Comparison of ENCODE assay signal across 9 cellular contexts in genomic region chr13:75762967-75763366, GRCh38.
DNase-seq lines count a peak whose midpoint lies in the region; ATAC-seq, FAIRE-seq and TF ChIP-seq lines count a peak whose summit lies in the region.
"Had no signal": no experiment of that assay in that cellular context is flagged by ENCODE, and none has a peak within 500 bp of the region (broad histone marks: within the 10 kb centered on the region; RNA-seq: fewer than 3 reads in every experiment).

No MANE protein-coding gene starts in this region.

- peak; percentile 63 for FAIRE-seq in GM12891 (lab: Jason Lieb, UNC)
- no peak for FAIRE-seq in bronchial epithelial cell (lab: Jason Lieb, UNC)

- ATAC-seq in HG02885 (IDR thresholded peaks at IDR 0.05; ENCODE audit: poor library complexity, unreplicated experiment) (peak; percentile 18), HG02642 (IDR thresholded peaks at IDR 0.05; ENCODE audit: poor library complexity, unreplicated experiment) (no peak)

- DNase-seq in GM12891 (ENCODE audit: insufficient read length, low spot score): no peak
- no peak for DNase-seq in bronchial epithelial cell (ENCODE audit: low read depth)
- no peak for DNase-seq in stimulated activated naive CD4-positive, alpha-beta T cell (lab: John Stamatoyannopoulos, UW)
- DNase-seq in T-helper 9 cell: no peak
- DNase-seq in NCI-H1105 (lab: John Stamatoyannopoulos, UW): no peak
- DNase-seq: endodermal cell had no signal

- H3K27me3 Mint-ChIP-seq in nephron (ENCODE audit: low read depth): no peaks in the 10 kb centered on the region

- peaks cover 55% of the 10 kb centered on the region for H3K4me1 Mint-ChIP-seq in nephron

- no peak for TF ChIP-seq CTCF in bronchial epithelial cell (IDR thresholded peaks at IDR 0.05; ENCODE audit: insufficient read depth, low read length, severe bottlenecking)
- TF ChIP-seq CTCF in nephron (IDR thresholded peaks at IDR 0.05; ENCODE audit: unreplicated experiment in 3 of 3): no peak

- no peak for TF ChIP-seq POLR2A in GM12891 (IDR thresholded peaks at IDR 0.05; ENCODE audit: low read depth, low read length)

- H3K36me3 ChIP-seq in bronchial epithelial cell (ENCODE audit: control insufficient read depth, insufficient read depth, low read length): no peaks in the 10 kb centered on the region

- H3K27me3 ChIP-seq in bronchial epithelial cell (ENCODE audit: control insufficient read depth, insufficient read depth, low read length): no peaks in the 10 kb centered on the region

- H3K9me3 Mint-ChIP-seq in nephron: peaks cover 2% of the 10 kb centered on the region

- peak overlapping the region; percentile 70 to 87 (median 74) for H3K27ac Mint-ChIP-seq in nephron
- H3K27ac Mint-ChIP-seq: endodermal cell had no signal

- no peaks in the 10 kb centered on the region for H3K36me3 Mint-ChIP-seq in nephron (ENCODE audit: low read depth)

- peak overlapping the region; percentile 35 to 80 (median 73) for H3K4me3 Mint-ChIP-seq in nephron
- H3K4me3 Mint-ChIP-seq: endodermal cell had no signal

- peak overlapping the region; percentile 46 for H3K4me3 ChIP-seq in bronchial epithelial cell (ENCODE audit: low read depth, low read length)

TF ChIP-seq in GM12891, 5 proteins besides CTCF, POLR2A, EP300 and RAD21:
- no peak for TF ChIP-seq POLR2AphosphoS5 (IDR thresholded peaks at IDR 0.05; ENCODE audit: low read depth, low read length)
- TF ChIP-seq POU2F2 (IDR thresholded peaks at IDR 0.05; ENCODE audit: low read depth, low read length): no peak
- TF ChIP-seq SPI1 (IDR thresholded peaks at IDR 0.05; ENCODE audit: low read depth, low read length): no peak
- no peak for TF ChIP-seq PAX5 (IDR thresholded peaks at IDR 0.05; ENCODE audit: insufficient read depth, low read length, severe bottlenecking)
- no peak for TF ChIP-seq TAF1 (IDR thresholded peaks at IDR 0.05; ENCODE audit: low read depth, low read length)
